Comparison of ENCODE assay signal across 10 cellular contexts in the genomic region with DNA sequence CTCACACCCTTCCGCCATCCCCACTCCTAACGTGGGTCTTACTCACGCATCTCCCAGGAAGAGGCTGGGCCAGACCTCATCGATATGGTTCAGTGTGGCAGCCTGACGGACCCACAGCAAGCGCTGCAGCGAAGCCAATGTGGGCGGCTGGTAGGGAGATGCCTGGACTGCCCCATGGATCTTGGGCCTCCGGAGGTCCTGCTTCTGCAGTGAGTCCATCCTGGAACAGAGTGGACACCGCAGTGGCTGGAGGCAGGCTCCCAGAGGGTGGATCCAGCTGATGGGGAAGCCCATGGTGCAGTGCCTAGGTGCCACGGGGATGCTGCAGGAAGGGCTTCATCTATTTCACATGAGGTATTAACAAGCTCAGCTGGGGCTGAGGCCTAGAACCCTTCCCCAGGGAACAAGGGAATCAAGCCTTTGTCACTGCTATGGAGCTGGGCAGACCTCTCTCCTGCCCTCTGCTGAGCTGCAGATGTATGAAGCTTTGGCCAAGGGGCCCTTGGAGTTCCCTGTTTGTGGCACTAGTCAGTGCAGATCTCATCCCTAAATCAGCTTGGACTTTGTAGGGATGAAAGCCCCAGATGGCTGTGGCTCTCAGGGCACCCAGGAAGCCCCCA. TPM values are rescaled to one million over a fixed set of nuclear protein-coding genes. Genes with fewer than 3 reads are reported as not detected.
A peak's percentile ranks its signal among the peaks of the same experiment; 100 is the strongest.
DNase-seq lines count a peak whose midpoint lies in the region; ATAC-seq and TF ChIP-seq lines count a peak whose summit lies in the region.
"Had no signal": no experiment of that assay in that cellular context is flagged by ENCODE, and none has a peak within 500 bp of the region (broad histone marks: within the 10 kb centered on the region; RNA-seq: fewer than 3 reads in every experiment).

No MANE protein-coding gene starts in this region.

- no peak overlapping the region for H3K9ac ChIP-seq in endodermal cell (ENCODE audit: extremely low read depth, low read length, poor library complexity, severe bottlenecking)

- H3K9me3 ChIP-seq in endodermal cell (ENCODE audit: control insufficient read depth, low read length) = no peaks in the 10 kb centered on the region
- H3K9me3 ChIP-seq: thyroid gland had no signal

- no peaks in the 10 kb centered on the region for H3K36me3 ChIP-seq in endodermal cell (ENCODE audit: control insufficient read depth, insufficient read depth, low read length)
- H3K36me3 ChIP-seq: thyroid gland had no signal

- H3K27me3 Mint-ChIP-seq in endodermal cell (ENCODE audit: insufficient read depth) (peaks cover 28% of the 10 kb centered on the region), progenitor cell of endocrine pancreas (peaks cover 6% of the 10 kb centered on the region)

- H3K9me3 Mint-ChIP-seq in endodermal cell = no peaks in the 10 kb centered on the region
- no peaks in the 10 kb centered on the region for H3K9me3 Mint-ChIP-seq in progenitor cell of endocrine pancreas (ENCODE audit: low read depth)

- no peak overlapping the region for H3K4me3 ChIP-seq in endodermal cell (ENCODE audit: low read length)
- H3K4me3 ChIP-seq: lung, thyroid gland had no signal

- no peak for ATAC-seq in esophagus mucosa

- H3K36me3 Mint-ChIP-seq in endodermal cell (ENCODE audit: low read depth) = no peaks in the 10 kb centered on the region
- H3K36me3 Mint-ChIP-seq in progenitor cell of endocrine pancreas (ENCODE audit: insufficient read depth) = no peaks in the 10 kb centered on the region

- no peak overlapping the region for H3K4me3 Mint-ChIP-seq in endodermal cell
- no peak overlapping the region for H3K4me3 Mint-ChIP-seq in progenitor cell of endocrine pancreas (ENCODE audit: low read depth)

- no peaks in the 10 kb centered on the region for H3K4me1 ChIP-seq in endodermal cell (ENCODE audit: control insufficient read depth, insufficient read depth, low read length)

- WGBS in endodermal cell (ENCODE audit: insufficient coverage in 1 of 2, insufficient read length in 1 of 2), 2 experiments = 94 to 100% methylated on average over 5 to 11 of the region's 11 CpGs

- peak; percentile 13 for DNase-seq in NOMO-1 treated with DMSO at 0.1 percent for 48 hours (lab: John Stamatoyannopoulos, UW; ENCODE audit: unreplicated experiment)
- DNase-seq in NOMO-1 treated with dmso at 0.1 percent for 144 hours (lab: John Stamatoyannopoulos, UW; ENCODE audit: unreplicated experiment) = no peak
- peak; percentile 58 for DNase-seq in NCI-H146 (lab: John Stamatoyannopoulos, UW)
- peak; percentile 80 for DNase-seq in endodermal cell
- no peak for DNase-seq in progenitor cell of endocrine pancreas (ENCODE audit: low spot score, unreplicated experiment)
- no peak for DNase-seq in NCI-H128 (lab: John Stamatoyannopoulos, UW; ENCODE audit: unreplicated experiment)
- DNase-seq in SKM-1 treated with dmso at 0.1 percent for 144 hours (lab: John Stamatoyannopoulos, UW; ENCODE audit: unreplicated experiment) = no peak
- DNase-seq: thyroid gland had no signal

- H3K27me3 ChIP-seq in endodermal cell (ENCODE audit: control insufficient read depth, insufficient read depth, low read length, poor library complexity, severe bottlenecking) = no peaks in the 10 kb centered on the region
- H3K27me3 ChIP-seq: thyroid gland had no signal

- TF ChIP-seq CTCF in endodermal cell (conservative IDR thresholded peaks at IDR 0.05) = peak; percentile 81
- peak; percentile 22 for TF ChIP-seq CTCF in progenitor cell of endocrine pancreas (IDR thresholded peaks at IDR 0.05; ENCODE audit: unreplicated experiment)

- peaks cover 6% of the 10 kb centered on the region for H3K4me1 Mint-ChIP-seq in endodermal cell
- peaks cover 3% of the 10 kb centered on the region for H3K4me1 Mint-ChIP-seq in progenitor cell of endocrine pancreas (ENCODE audit: low read depth)

- H3K27ac ChIP-seq in endodermal cell (ENCODE audit: low read depth, low read length) = no peak overlapping the region
- H3K27ac ChIP-seq: thyroid gland had no signal

- no peak overlapping the region for H3K27ac Mint-ChIP-seq in endodermal cell
- no peak overlapping the region for H3K27ac Mint-ChIP-seq in progenitor cell of endocrine pancreas

RNA-seq across cellular contexts. Expression of a gene that starts 13.7 kb away (rescaled TPM):
- total RNA-seq in endodermal cell = 10 to 100 TPM; 25.9 to 31.7 TPM
- polyA plus RNA-seq in endodermal cell (2013, experiment 1 of 2) = 18.8 TPM
- 18.5 TPM for polyA plus RNA-seq in endodermal cell (2013, experiment 2 of 2)
- total RNA-seq in progenitor cell of endocrine pancreas = 17.4 and 18.0 TPM in 2 replicates
- 29.6 TPM for total RNA-seq in esophagus mucosa

Comparison
In these comparisons a context has a peak if more than half of its experiments do, and no peak if none do; other contexts are left out.
1. DNase-seq: peak in NOMO-1 treated with DMSO at 0.1 percent for 48 hours (single experiment), NCI-H146 (single experiment) and endodermal cell (single experiment); none in NOMO-1 treated with dmso at 0.1 percent for 144 hours (single experiment), progenitor cell of endocrine pancreas (single experiment), NCI-H128 (single experiment) and SKM-1 treated with dmso at 0.1 percent for 144 hours (single experiment).